ENCODE assay signal across 1 cellular context in genomic region chr2:174892546-174892945, GRCh38.
TF ChIP-seq lines count a peak whose summit lies in the region.

No MANE protein-coding gene starts in this region.

TF ChIP-seq in WTC11, 78 proteins besides CTCF, POLR2A, EP300 and RAD21 (continued from another document):
- no peak for TF ChIP-seq PRDM15 (CRISPR knock-in tag; IDR thresholded peaks at IDR 0.05)
- no peak for TF ChIP-seq FOXP1 (CRISPR knock-in tag; IDR thresholded peaks at IDR 0.05; ENCODE audit: borderline replicate concordance)
